ENCODE assay signal across 10 cellular contexts in the genomic region with DNA sequence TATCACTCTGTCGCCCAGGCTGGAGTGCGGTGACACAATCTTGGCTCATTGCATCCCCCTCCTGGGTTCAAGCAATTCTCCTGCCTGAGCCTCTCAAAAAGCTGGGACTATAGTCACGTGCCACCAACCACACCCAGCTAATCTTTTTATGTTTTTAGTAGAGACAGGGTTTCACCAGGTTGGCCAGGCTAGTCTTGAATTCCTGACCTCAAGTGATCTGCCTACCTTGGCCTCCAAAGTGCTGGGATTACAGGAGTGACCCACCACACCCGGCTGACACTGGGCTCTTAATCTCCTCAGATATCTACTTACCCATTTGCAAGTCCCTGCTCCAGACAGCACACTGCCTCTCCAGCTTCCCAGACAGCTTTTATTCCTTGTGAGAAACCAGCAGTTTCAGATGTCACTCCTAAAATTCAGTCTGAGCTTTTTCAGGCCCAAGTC.
"Had no signal": no experiment of that assay in that cellular context is flagged by ENCODE, and none has a peak within 500 bp of the region (broad histone marks: within the 10 kb centered on the region; RNA-seq: fewer than 3 reads in every experiment).

No MANE protein-coding gene starts in this region.

- H3K4me3 ChIP-seq: ascending aorta, heart left ventricle, left ventricle myocardium inferior, right lobe of liver had no signal

- H3K36me3 ChIP-seq: ascending aorta, heart left ventricle, left ventricle myocardium inferior, right lobe of liver had no signal

- ATAC-seq: heart left ventricle; stimulated activated naive B cell treated with anti-CD40 and anti-IgM and Interleukin-4, amounts not matched to agents 10 μg/mL and 1 μg/mL and 100 μg/mL, for 72 hours had no signal

- H3K4me3 Mint-ChIP-seq: stimulated activated naive B cell treated with anti-CD40 and anti-IgM and Interleukin-4, amounts not matched to agents 10 μg/mL and 1 μg/mL and 100 μg/mL, for 72 hours had no signal

- H3K4me1 ChIP-seq: ascending aorta, heart left ventricle, left ventricle myocardium inferior, right lobe of liver had no signal

- H3K27me3 ChIP-seq: ascending aorta, heart left ventricle, right lobe of liver had no signal

- H3K27ac ChIP-seq: ascending aorta, heart left ventricle, left ventricle myocardium inferior, right lobe of liver had no signal

- H3K4me1 Mint-ChIP-seq: stimulated activated naive B cell treated with anti-CD40 and anti-IgM and Interleukin-4, amounts not matched to agents 10 μg/mL and 1 μg/mL and 100 μg/mL, for 72 hours had no signal

- DNase-seq: activated naive CD4-positive, alpha-beta T cell; effector CD4-positive, alpha-beta T cell; heart left ventricle; left ventricle myocardium inferior; right lobe of liver; stimulated activated CD4-positive, alpha-beta T cell treated with anti-CD3 and anti-CD28 coated beads, Interleukin-2, amount 100 ng/mL, for 24 hours; stimulated activated naive B cell treated with anti-CD40 and anti-IgM and Interleukin-4, amounts not matched to agents 10 μg/mL and 1 μg/mL and 100 μg/mL, for 72 hours had no signal

- FAIRE-seq: islet of Langerhans, urothelium cell line had no signal

- H3K9me3 ChIP-seq: ascending aorta, heart left ventricle, left ventricle myocardium inferior, right lobe of liver had no signal

- H3K36me3 Mint-ChIP-seq: stimulated activated naive B cell treated with anti-CD40 and anti-IgM and Interleukin-4, amounts not matched to agents 10 μg/mL and 1 μg/mL and 100 μg/mL, for 72 hours had no signal
